In the genomic region with DNA sequence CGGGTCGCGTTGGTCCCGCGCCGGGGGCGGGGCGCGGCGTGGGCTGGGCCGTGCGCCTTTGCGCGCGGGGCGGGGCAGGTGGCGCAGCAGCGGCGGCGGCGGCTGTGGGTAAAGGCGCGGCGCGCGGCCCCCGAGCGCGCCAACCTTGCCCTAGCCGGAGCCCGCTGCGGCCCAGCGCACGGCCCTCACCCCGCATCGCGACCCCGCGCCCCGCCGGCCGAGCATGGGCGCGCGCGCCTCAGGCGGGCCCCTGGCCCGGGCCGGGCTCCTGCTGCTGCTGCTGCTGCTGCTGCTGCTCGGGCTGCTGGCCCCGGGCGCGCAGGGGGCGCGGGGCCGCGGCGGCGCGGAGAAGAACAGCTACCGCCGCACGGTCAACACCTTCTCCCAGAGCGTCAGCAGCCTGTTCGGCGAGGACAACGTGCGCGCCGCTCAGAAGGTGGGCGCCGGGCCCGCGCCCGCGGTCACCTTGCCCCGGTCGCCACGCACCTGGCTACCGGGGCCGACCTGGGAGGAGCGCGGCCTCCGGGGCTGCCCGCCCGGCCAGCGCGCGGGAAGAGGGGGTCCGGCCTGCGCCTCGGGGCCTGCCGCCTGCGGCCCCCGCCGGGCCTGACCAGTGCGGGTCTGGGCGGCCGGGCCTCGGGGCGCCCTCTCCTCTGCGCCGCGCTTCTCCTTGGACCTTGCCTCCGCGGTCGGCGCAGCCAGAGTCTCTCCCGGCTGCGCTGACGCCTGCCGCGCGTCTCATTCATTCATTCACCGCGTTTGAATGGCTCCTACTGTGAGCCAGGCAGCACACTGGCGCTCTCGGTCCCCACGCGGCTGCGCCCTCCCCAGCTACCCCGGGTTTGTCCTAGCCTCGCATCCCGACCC, we compare ENCODE assay signal across 8 cellular contexts. TPM values are rescaled to one million over a fixed set of nuclear protein-coding genes. Genes with fewer than 3 reads are reported as not detected.
DNase-seq lines count a peak whose midpoint lies in the region; ATAC-seq, FAIRE-seq and TF ChIP-seq lines count a peak whose summit lies in the region.

A gene with protein sequence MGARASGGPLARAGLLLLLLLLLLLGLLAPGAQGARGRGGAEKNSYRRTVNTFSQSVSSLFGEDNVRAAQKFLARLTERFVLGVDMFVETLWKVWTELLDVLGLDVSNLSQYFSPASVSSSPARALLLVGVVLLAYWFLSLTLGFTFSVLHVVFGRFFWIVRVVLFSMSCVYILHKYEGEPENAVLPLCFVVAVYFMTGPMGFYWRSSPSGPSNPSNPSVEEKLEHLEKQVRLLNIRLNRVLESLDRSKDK (plus strand): TSS at position 78 of the 867 bp plus-strand sequence. CDS start 146 bp downstream, at position 224.

- H3K27ac ChIP-seq in A549 (peak within 1 kb of the TSS; percentile 82 to 98), mesendoderm (ENCODE audit: low read depth, low read length) (peak within 1 kb of the TSS; percentile 55)

- H2BK15ac ChIP-seq in mesendoderm (replicated peaks; ENCODE audit: low read depth), result no peak within 1 kb of the TSS

- no peak for FAIRE-seq in A549 (lab: Jason Lieb, UNC)

- no peaks in the 10 kb centered on the region for H3K27me3 Mint-ChIP-seq in activated CD4-positive, alpha-beta memory T cell treated with anti-CD3 and anti-CD28 coated beads, Interleukin-2, amount 10 ng/mL, durations not matched to agents 7 days and 5 days

- peaks cover 8% of the 10 kb centered on the region for H3K36me3 Mint-ChIP-seq in activated CD4-positive, alpha-beta memory T cell treated with anti-CD3 and anti-CD28 coated beads, Interleukin-2, amount 10 ng/mL, durations not matched to agents 7 days and 5 days (ENCODE audit: low read depth)

- peaks cover 33% of the 10 kb centered on the region for H3K4me1 Mint-ChIP-seq in activated CD4-positive, alpha-beta memory T cell treated with anti-CD3 and anti-CD28 coated beads, Interleukin-2, amount 10 ng/mL, durations not matched to agents 7 days and 5 days

- H4K8ac ChIP-seq in mesendoderm (ENCODE audit: low read depth, low read length), result peak within 1 kb of the TSS; percentile 99

- H3K56ac ChIP-seq in mesendoderm (ENCODE audit: low read length), result peak within 1 kb of the TSS; percentile 85

- H3K18ac ChIP-seq in mesendoderm (ENCODE audit: low read length), result peak within 1 kb of the TSS; percentile 99

- H3K79me1 ChIP-seq in mesendoderm (ENCODE audit: low read length), result peaks cover 13% of the 10 kb centered on the region

- CTCF ChIA-PET in A549 (lab: Yijun Ruan, JAX), result interaction anchor here (0.9 to 2.6 kb wide), 3 partner anchors 54 to 75 kb away, joined by 3 to 12 read pairs (median 4); no protein-coding TSS in a partner anchor
- CTCF ChIA-PET in activated CD4-positive, alpha-beta memory T cell treated with anti-CD3 and anti-CD28 coated beads, Interleukin-2, amount 10 ng/mL, durations not matched to agents 7 days and 5 days (lab: Charles Lee), result interaction anchor here (0.7 to 2.6 kb wide), 4 partner anchors 53 to 87 kb away, joined by 3 to 20 read pairs (median 5); no protein-coding TSS in a partner anchor

- H3K27ac Mint-ChIP-seq in activated CD4-positive, alpha-beta memory T cell treated with anti-CD3 and anti-CD28 coated beads, Interleukin-2, amount 10 ng/mL, durations not matched to agents 7 days and 5 days, result peak within 1 kb of the TSS; percentile 85

- ATAC-seq in A549, result peak; percentile 73 to 81
- peak; percentile 60 for ATAC-seq in GM18511 (IDR thresholded peaks at IDR 0.05; ENCODE audit: unreplicated experiment)
- ATAC-seq in HG02981 (IDR thresholded peaks at IDR 0.05; ENCODE audit: unreplicated experiment), result peak; percentile 39

- H2BK120ac ChIP-seq in mesendoderm (ENCODE audit: low read depth, low read length), result peak within 1 kb of the TSS; percentile 9

- peaks cover 30% of the 10 kb centered on the region for H3K79me2 ChIP-seq in mesendoderm (ENCODE audit: control insufficient read depth, insufficient read depth, low read length)

- peak within 1 kb of the TSS; percentile 71 for H3K9ac ChIP-seq in mesendoderm (ENCODE audit: low read length)

- WGBS in A549 (ENCODE audit: missing lambda C conversion rate), result 0% methylated on average over 29 of the region's 124 CpGs
- no CpG with 5 or more reads among the region's 124 CpGs for WGBS in mesendoderm (ENCODE audit: extremely low coverage, insufficient coverage, low lambda C conversion rate)

- no peaks in the 10 kb centered on the region for H3K9me3 ChIP-seq in A549

- H3K4me2 ChIP-seq in A549 (peak within 1 kb of the TSS; percentile 85), mesendoderm (ENCODE audit: low read length) (peak within 1 kb of the TSS; percentile 75)

- peak within 1 kb of the TSS; percentile 96 for H3K4ac ChIP-seq in mesendoderm (ENCODE audit: low read depth, low read length)

- peak; percentile 80 for TF ChIP-seq POLR2A in A549 (IDR thresholded peaks at IDR 0.05; ENCODE audit: low read length)

- no peak within 1 kb of the TSS for H4K5ac ChIP-seq in mesendoderm (ENCODE audit: low read length)

- TF ChIP-seq CTCF in A549 (IDR thresholded peaks at IDR 0.05), result no peak

- no peaks in the 10 kb centered on the region for H3K9me3 Mint-ChIP-seq in activated CD4-positive, alpha-beta memory T cell treated with anti-CD3 and anti-CD28 coated beads, Interleukin-2, amount 10 ng/mL, durations not matched to agents 7 days and 5 days

- no peak for TF ChIP-seq EP300 in A549 (IDR thresholded peaks at IDR 0.05)

- POLR2A ChIA-PET in A549 (lab: Yijun Ruan, JAX), result no interaction called here
- POLR2A ChIA-PET in activated CD4-positive, alpha-beta memory T cell treated with anti-CD3 and anti-CD28 coated beads, Interleukin-2, amount 10 ng/mL, durations not matched to agents 7 days and 5 days (lab: Charles Lee), result interaction anchor here (0.8 to 3.0 kb wide), 12 partner anchors 14 to 87 kb away, joined by 3 to 28 read pairs (median 5); partner anchors contain the start of gene UBC

- H3K4me1 ChIP-seq in A549, result peaks cover 12% of the 10 kb centered on the region
- peaks cover 4% of the 10 kb centered on the region for H3K4me1 ChIP-seq in mesendoderm (ENCODE audit: control insufficient read depth, low read depth, low read length)

- peak; percentile 55 to 67 for DNase-seq in A549 (ENCODE audit: low read depth in 1 of 2, low spot score in 1 of 2)
- peak; percentile 56 for DNase-seq in NCI-H2196 treated with DMSO at 0.1 percent for 48 hours (lab: John Stamatoyannopoulos, UW; ENCODE audit: unreplicated experiment)
- DNase-seq in activated CD4-positive, alpha-beta memory T cell treated with anti-CD3 and anti-CD28 coated beads, Interleukin-2, amount 10 ng/mL, durations not matched to agents 7 days and 5 days, result peak; percentile 78
- peak; percentile 43 for DNase-seq in effector CD8-positive, alpha-beta T cell (lab: John Stamatoyannopoulos, UW)
- DNase-seq in mesendoderm, result peak; percentile 58
- peak; percentile 30 to 54 for DNase-seq in stimulated activated CD8-positive, alpha-beta memory T cell treated with anti-CD3 and anti-CD28 coated beads, Interleukin-15, amount 100 ng/mL, for 4 hours (ENCODE audit: low read depth in 2 of 2)

- no peaks in the 10 kb centered on the region for H3K36me3 ChIP-seq in mesendoderm (ENCODE audit: control insufficient read depth, insufficient read depth, low read length)

- H2BK5ac ChIP-seq in mesendoderm (ENCODE audit: low read length), result no peak within 1 kb of the TSS

- peak within 1 kb of the TSS; percentile 92 for H3K4me3 Mint-ChIP-seq in activated CD4-positive, alpha-beta memory T cell treated with anti-CD3 and anti-CD28 coated beads, Interleukin-2, amount 10 ng/mL, durations not matched to agents 7 days and 5 days

- no peaks in the 10 kb centered on the region for H3K27me3 ChIP-seq in mesendoderm (ENCODE audit: insufficient read depth, low read length, poor library complexity)

- H3K4me3 ChIP-seq in A549 (peak within 1 kb of the TSS; percentile 81), mesendoderm (ENCODE audit: low read length) (peak within 1 kb of the TSS; percentile 46)

- H3K23ac ChIP-seq in mesendoderm (ENCODE audit: low read length), result peak within 1 kb of the TSS; percentile 97

- no peak for TF ChIP-seq RAD21 in A549 (conservative IDR thresholded peaks at IDR 0.05 in 1 of 2, IDR thresholded peaks at IDR 0.05 in 1 of 2)

- H2AK5ac ChIP-seq in mesendoderm (ENCODE audit: low read length), result no peak within 1 kb of the TSS

TF ChIP-seq in A549, 52 proteins besides CTCF, POLR2A, EP300 and RAD21 (continues in another document):
- TF ChIP-seq BCL3 (IDR thresholded peaks at IDR 0.05), result 0 out of 3 replicates have a peak, but pooled peaks have one; percentile 33
- TF ChIP-seq KDM5A (IDR thresholded peaks at IDR 0.05), result no peak
- TF ChIP-seq TFCP2L1 (CRISPR knock-in tag; IDR thresholded peaks at IDR 0.05), result no peak
- TF ChIP-seq CBX2 (IDR thresholded peaks at IDR 0.05; ENCODE audit: borderline replicate concordance, low read depth), result no peak
- TF ChIP-seq EHMT2 (IDR thresholded peaks at IDR 0.05; ENCODE audit: low read depth), result no peak
- peak; percentile 12 to 60; a peak in 3 of 5 replicates for TF ChIP-seq JUN (IDR thresholded peaks at IDR 0.05)
- no peak for TF ChIP-seq FOSB (CRISPR knock-in tag; IDR thresholded peaks at IDR 0.05)
- TF ChIP-seq HDAC2 (IDR thresholded peaks at IDR 0.05), result no peak

RNA-seq across cellular contexts. Expression of the gene that starts here (rescaled TPM):
- polyA plus RNA-seq in A549 (2011; rRNA removed) (23.7 and 25.0 TPM in 2 replicates), A549 (2017; fragmentation: RNase III; extraction: RNeasy Plus Mini Kit Qiagen cat#74134 plus additional on column Dnase treatment) (21.6 to 25.9 TPM (median 23.5 TPM) in 3 replicates)
- polyA plus RNA-seq in A549 (2012; cell fraction: cytosol; rRNA removed), result 13.6 and 17.2 TPM in 2 replicates
- 7.2 and 9.0 TPM in 2 replicates for polyA plus RNA-seq in A549 (2012; cell fraction: nucleus; rRNA removed)
- polyA minus RNA-seq in A549 (2011; rRNA and poly(A)+ RNA removed), result 17.5 and 17.8 TPM in 2 replicates
- 10 to 100 TPM; 22.5 to 22.7 TPM for total RNA-seq in activated CD4-positive, alpha-beta memory T cell treated with anti-CD3 and anti-CD28 coated beads, Interleukin-2, amount 10 ng/mL, durations not matched to agents 7 days and 5 days
- 6.5 TPM for polyA plus RNA-seq in mesendoderm (2013, experiment 1 of 2)
- polyA plus RNA-seq in mesendoderm (2013, experiment 2 of 2), result 6.6 TPM

Comparison
In these comparisons a context has a peak if more than half of its experiments do, and no peak if none do; other contexts are left out.
1. Peak in every context shown above with its lines: DNase-seq, ATAC-seq, H3K4me3 ChIP-seq and H3K27ac ChIP-seq.